Comparison of ENCODE assay signal across 1 cellular context in genomic region chr16:54506691-54507090, GRCh38.
TF ChIP-seq lines count a peak whose summit lies in the region.

No MANE protein-coding gene starts in this region.

TF ChIP-seq in WTC11, 78 proteins besides CTCF, POLR2A, EP300 and RAD21 (continued from another document):
- TF ChIP-seq ZNF532 (CRISPR knock-in tag; IDR thresholded peaks at IDR 0.05; ENCODE audit: borderline replicate concordance) (no peak), ZNF317 (CRISPR knock-in tag; IDR thresholded peaks at IDR 0.05; ENCODE audit: borderline replicate concordance, low read depth) (no peak)
